In the genomic region with DNA sequence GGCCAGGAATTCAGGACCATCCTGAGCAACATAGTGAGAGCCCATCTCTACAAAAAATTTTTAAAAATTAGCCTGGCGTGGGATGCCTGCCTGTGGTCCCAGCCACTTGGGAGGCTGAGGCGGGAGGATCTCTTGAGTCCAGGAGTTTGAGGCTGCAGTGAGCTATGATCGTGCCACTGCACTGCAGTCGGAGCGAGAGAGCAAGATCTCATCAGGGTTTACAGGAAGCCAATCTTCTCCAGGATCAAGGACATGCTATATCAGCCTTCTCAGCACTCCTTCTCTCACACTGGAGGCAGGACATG, we compare ENCODE assay signal across 8 cellular contexts. TPM values are rescaled to one million over a fixed set of nuclear protein-coding genes. Genes with fewer than 3 reads are reported as not detected.
DNase-seq lines count a peak whose midpoint lies in the region; ATAC-seq and TF ChIP-seq lines count a peak whose summit lies in the region.

No MANE protein-coding gene starts in this region.

- in situ Hi-C loops in GM23248 (cut with MboI) = no loop called here

- H4K20me1 ChIP-seq in GM23248 (ENCODE audit: insufficient read depth) (no peaks in the 10 kb centered on the region), SU-DHL-6 (ENCODE audit: low read depth, low read length) (no peaks in the 10 kb centered on the region)

- no peak for TF ChIP-seq EP300 in sigmoid colon (IDR thresholded peaks at IDR 0.05)

- peak overlapping the region; percentile 90 for H3K4me3 ChIP-seq in GM23248
- peak overlapping the region; percentile 30 for H3K4me3 ChIP-seq in SU-DHL-6 (ENCODE audit: insufficient read depth, low read length, poor library complexity, severe bottlenecking)
- peak overlapping the region; percentile 61 to 85 (median 72) for H3K4me3 ChIP-seq in esophagus squamous epithelium
- H3K4me3 ChIP-seq in sigmoid colon = peak overlapping the region in 3 of 4 donors; percentile 73 to 91 (median 85)

- H3K9me2 ChIP-seq in GM23248 (ENCODE audit: insufficient read depth) (no peaks in the 10 kb centered on the region), SU-DHL-6 (replicated peaks; ENCODE audit: insufficient read depth, low read length) (no peaks in the 10 kb centered on the region)

- TF ChIP-seq POLR2A in esophagus squamous epithelium (IDR thresholded peaks at IDR 0.05) (no peak), sigmoid colon (IDR thresholded peaks at IDR 0.05) (no peak)

- H3K27ac ChIP-seq in GM23248 (no peak overlapping the region), SU-DHL-6 (ENCODE audit: low read depth, low read length) (no peak overlapping the region), esophagus squamous epithelium (peak overlapping the region; percentile 78 to 91 (median 88)), sigmoid colon (peak overlapping the region; percentile 84 to 95 (median 88))

- ATAC-seq in HG03442 (IDR thresholded peaks at IDR 0.05; ENCODE audit: unreplicated experiment) = no peak

- 67 to 69% methylated on average over 5 of the region's 5 CpGs for WGBS in GM23248 (ENCODE audit: low coverage in 1 of 2, low lambda C conversion rate in 2 of 2, missing lambda C conversion rate in 2 of 2), 2 experiments
- 75 to 100% methylated on average over 1 to 5 of the region's 5 CpGs for WGBS in esophagus squamous epithelium, 2 donors
- WGBS in sigmoid colon, 2 donors = 79 to 85% methylated on average over 5 of the region's 5 CpGs

- H3K9ac ChIP-seq in GM23248 (peak overlapping the region; percentile 35; the same call in 1 of the 2 replicates), SU-DHL-6 (ENCODE audit: low read length) (peak overlapping the region; percentile 85)

- intact Hi-C loops in esophagus squamous epithelium (cut with DNase I) = no loop called here
- intact Hi-C loops in sigmoid colon (cut with DNase I) = loop anchor here (5.0 to 10.0 kb wide), 3 partner anchors 55 to 1518 kb away; partner anchors contain the start of genes ARIH1 and SIN3A

- no peak for TF ChIP-seq CTCF in SU-DHL-6 (IDR thresholded peaks at IDR 0.05; ENCODE audit: insufficient read depth, low read length, poor library complexity, severe bottlenecking)
- TF ChIP-seq CTCF in esophagus squamous epithelium (IDR thresholded peaks at IDR 0.05) = no peak
- TF ChIP-seq CTCF in sigmoid colon (IDR thresholded peaks at IDR 0.05) = no peak

- H3F3A ChIP-seq in GM23248 (ENCODE audit: insufficient read depth) (peaks cover 47% of the 10 kb centered on the region), SU-DHL-6 (ENCODE audit: insufficient read depth) (peaks cover 7% of the 10 kb centered on the region; the same call in 1 of the 2 replicates)

- H2AFZ ChIP-seq in GM23248 (peak overlapping the region; percentile 84), SU-DHL-6 (ENCODE audit: low read depth, low read length, severe bottlenecking) (peak overlapping the region; percentile 99)

- peaks cover 33% of the 10 kb centered on the region for H3K4me1 ChIP-seq in GM23248 (ENCODE audit: insufficient read depth)
- H3K4me1 ChIP-seq in esophagus squamous epithelium = peaks cover 60 to 90% (median 68%) of the 10 kb centered on the region in 3 donors
- H3K4me1 ChIP-seq in sigmoid colon = peaks cover 0 to 87% (median 74%) of the 10 kb centered on the region in 4 donors

- H3K4me2 ChIP-seq in GM23248 (ENCODE audit: unreplicated experiment) = peak overlapping the region; percentile 67
- peak overlapping the region; percentile 61 for H3K4me2 ChIP-seq in SU-DHL-6 (ENCODE audit: low read depth, low read length, poor library complexity, severe bottlenecking)

- H3K36me3 ChIP-seq in GM23248 (ENCODE audit: low read depth) = no peaks in the 10 kb centered on the region
- H3K36me3 ChIP-seq in SU-DHL-6 (ENCODE audit: low read length) = no peaks in the 10 kb centered on the region
- peaks cover 0 to 2% (median 0%) of the 10 kb centered on the region in 3 donors for H3K36me3 ChIP-seq in esophagus squamous epithelium
- peaks cover 0 to 13% (median 0%) of the 10 kb centered on the region in 4 donors for H3K36me3 ChIP-seq in sigmoid colon

- H3K79me2 ChIP-seq in GM23248 (ENCODE audit: insufficient read depth) = peaks cover 42% of the 10 kb centered on the region
- peaks cover 27% of the 10 kb centered on the region for H3K79me2 ChIP-seq in SU-DHL-6 (ENCODE audit: insufficient read depth, low read length)

- DNase-seq in GM23248 (no peak), esophagus squamous epithelium (lab: John Stamatoyannopoulos, UW) (no peak), sigmoid colon (no peak), HuH-7.5 (ENCODE audit: low spot score) (no peak)
- no peak for DNase-seq in stimulated activated CD8-positive, alpha-beta memory T cell treated with anti-CD3 and anti-CD28 coated beads, Interleukin-4, amount 100 ng/mL, for 48 hours
- no peak for DNase-seq in activated CD4-positive, CD25-positive, alpha-beta regulatory T cell treated with anti-CD3 and anti-CD28 coated beads, Interleukin-2, amount 50 U/mL, for 72 hours

- H3K9me3 ChIP-seq in GM23248 (ENCODE audit: low read depth) (no peaks in the 10 kb centered on the region), SU-DHL-6 (ENCODE audit: insufficient read depth, low read length) (no peaks in the 10 kb centered on the region), esophagus squamous epithelium (no peaks in the 10 kb centered on the region), sigmoid colon (no peaks in the 10 kb centered on the region)

- no peaks in the 10 kb centered on the region for H3K27me3 ChIP-seq in GM23248 (replicated peaks; ENCODE audit: insufficient read depth)
- H3K27me3 ChIP-seq in SU-DHL-6 (ENCODE audit: low read length) = no peaks in the 10 kb centered on the region
- no peaks in the 10 kb centered on the region for H3K27me3 ChIP-seq in esophagus squamous epithelium
- no peaks in the 10 kb centered on the region for H3K27me3 ChIP-seq in sigmoid colon

RNA-seq across cellular contexts. Expression of gene STOML1, which starts 0.5 kb away (rescaled TPM):
- 27.8 and 43.9 TPM in 2 replicates for total RNA-seq in GM23248 (2014; rRNA removed; shearing (Covaris generic))
- polyA plus RNA-seq in GM23248 (2016; fragmentation: Nextera tagmentation; extraction: Ambion mirVana) (26.9 and 27.2 TPM in 2 replicates), sigmoid colon (10 to 100 TPM in 1 of 3 donors, 1 to 10 TPM in 2; 3.5 to 18.5 (median 4.2) TPM)
- total RNA-seq in esophagus squamous epithelium (10 to 100 TPM in 2 of 4 donors, 1 to 10 TPM in 2; 8.3 to 14.8 (median 11.1) TPM), sigmoid colon (10 to 100 TPM in 3 of 4 donors, 1 to 10 TPM in 1; 10.0 to 17.8 (median 13.8) TPM)

RNA-seq across cellular contexts. Expression of gene PML, which starts 2.0 kb away (rescaled TPM):
- 55.3 and 74.7 TPM in 2 replicates for total RNA-seq in GM23248 (2014; rRNA removed; shearing (Covaris generic))
- 52.9 and 58.0 TPM in 2 replicates for polyA plus RNA-seq in GM23248 (2016; fragmentation: Nextera tagmentation; extraction: Ambion mirVana)
- 10 to 100 TPM; 34.0 to 52.3 (median 44.5) TPM for total RNA-seq in esophagus squamous epithelium
- total RNA-seq in sigmoid colon = 100 to 1,000 TPM in 1 of 4 donors, 10 to 100 TPM in 3; 43.3 to 129 (median 60.0) TPM
- polyA plus RNA-seq in sigmoid colon = 10 to 100 TPM in 1 of 3 donors, 1 to 10 TPM in 2; 9.6 to 36.4 (median 9.7) TPM

Comparison
In these comparisons a context has a peak if more than half of its experiments do, and no peak if none do; other contexts are left out.
1. H3K27ac ChIP-seq: peak in esophagus squamous epithelium (4 of 4) and sigmoid colon (4 of 4); none in GM23248 (single experiment) and SU-DHL-6 (single experiment).
2. H3K4me3 ChIP-seq: peak in every context shown above with its lines; median percentile 90 in GM23248; 85 in sigmoid colon; 72 in esophagus squamous epithelium; 30 in SU-DHL-6.